In genomic region chr20:16569218-16570153, GRCh38 we compare ENCODE assay signal across 20 cellular contexts. TPM values are rescaled to one million over a fixed set of nuclear protein-coding genes. Genes with fewer than 3 reads are reported as not detected.
DNase-seq lines count a peak whose midpoint lies in the region; ATAC-seq and TF ChIP-seq lines count a peak whose summit lies in the region.
"Had no signal": no experiment of that assay in that cellular context is flagged by ENCODE, and none has a peak within 500 bp of the region (broad histone marks: within the 10 kb centered on the region; RNA-seq: fewer than 3 reads in every experiment).

No MANE protein-coding gene starts in this region.

- TF ChIP-seq CTCF in 22Rv1 (IDR thresholded peaks at IDR 0.05) = no peak

- ATAC-seq in GM18868 (IDR thresholded peaks at IDR 0.05; ENCODE audit: unreplicated experiment) (peak; percentile 33), HG02840 (IDR thresholded peaks at IDR 0.05; ENCODE audit: low FRiP score, unreplicated experiment) (no peak), HG03196 (IDR thresholded peaks at IDR 0.05; ENCODE audit: unreplicated experiment) (no peak)
- ATAC-seq: K562, T-cell had no signal

- peak overlapping the region; percentile 97 for H3K27ac ChIP-seq in 22Rv1
- H3K27ac ChIP-seq: uterus had no signal

- peak; percentile 17 for DNase-seq in RPMI7951 (ENCODE audit: low read depth)
- peak; percentile 26 for DNase-seq in left kidney (ENCODE audit: low read depth, low spot score)
- DNase-seq in G401 (ENCODE audit: low spot score) = no peak
- no peak for DNase-seq in NCI-H510A treated with DMSO at 0.1 percent for 48 hours (lab: John Stamatoyannopoulos, UW)
- DNase-seq: ACHN; activated CD4-positive, alpha-beta T cell treated with anti-CD3 and anti-CD28 coated beads for 4 hours; CD4-positive, CD25-positive, alpha-beta regulatory T cell; DMS 273 treated with DMSO at 0.1 percent for 48 hours; glutamatergic neuron; GOT3; NCI-H1092; NCI-H510A; spleen; T-cell; uterus had no signal

- in situ Hi-C loops in G401 (cut with HindIII; ENCODE audit: low sequenced_read_pairs) = no loop called here

RNA-seq across cellular contexts. Expression of gene KIF16B, which starts 3.8 kb away (rescaled TPM):
- total RNA-seq in RPMI7951 (2014; rRNA removed; shearing (Covaris generic)) = 9.4 and 10.6 TPM in 2 replicates
- 5.4 and 23.7 TPM in 2 replicates for total RNA-seq in G401 (2014; rRNA removed; shearing (Covaris generic))

Comparison
In these comparisons a context has a peak if more than half of its experiments do, and no peak if none do; other contexts are left out.
1. DNase-seq: peak in RPMI7951 (single experiment) and left kidney (single experiment); none in G401 (single experiment) and NCI-H510A treated with DMSO at 0.1 percent for 48 hours (single experiment).